In genomic region chr12:7439579-7440505, GRCh38 we compare ENCODE assay signal across 8 cellular contexts. TPM values are rescaled to one million over a fixed set of nuclear protein-coding genes. Genes with fewer than 3 reads are reported as not detected.
DNase-seq lines count a peak whose midpoint lies in the region; ATAC-seq and TF ChIP-seq lines count a peak whose summit lies in the region.

No MANE protein-coding gene starts in this region.

- DNase-seq in AG09309 (ENCODE audit: low read depth), result no peak
- DNase-seq in NCI-H526 treated with DMSO at 0.1 percent for 48 hours (lab: John Stamatoyannopoulos, UW), result peak; percentile 17
- peak; percentile 72 for DNase-seq in amniotic epithelial cell (ENCODE audit: low read depth)
- DNase-seq in stimulated activated CD4-positive, alpha-beta T cell treated with anti-CD3 and anti-CD28 coated beads, Interleukin-15, amount 100 ng/mL, for 24 hours, result peak; percentile 66
- no peak for DNase-seq in NCI-H226
- DNase-seq in PC-3, result no peak

- no peaks in the 10 kb centered on the region for H4K20me1 ChIP-seq in PC-3 (ENCODE audit: low read length)

- TF ChIP-seq CTCF in AG09309 (IDR thresholded peaks at IDR 0.05; ENCODE audit: control insufficient read depth, insufficient read depth, low read depth, low read length, missing control alignments), result no peak
- no peak for TF ChIP-seq CTCF in PC-3 (conservative IDR thresholded peaks at IDR 0.05; ENCODE audit: low read depth, low read length)

- ATAC-seq in HG02642 (IDR thresholded peaks at IDR 0.05; ENCODE audit: poor library complexity, unreplicated experiment), result no peak
- ATAC-seq in PC-3, result no peak

- intact Hi-C loops in PC-3 (cut with micrococcal nuclease), result no loop called here

- H3K27me3 ChIP-seq in iPS-18a (ENCODE audit: control insufficient read depth, insufficient read depth, low read length), result no peaks in the 10 kb centered on the region
- H3K27me3 ChIP-seq in PC-3 (ENCODE audit: low read length), result peaks cover 25% of the 10 kb centered on the region

- no peaks in the 10 kb centered on the region for H3K4me1 ChIP-seq in iPS-18a (ENCODE audit: control insufficient read depth, low read depth, low read length)
- H3K4me1 ChIP-seq in PC-3 (ENCODE audit: insufficient read depth, low read length), result no peaks in the 10 kb centered on the region

- H3K9ac ChIP-seq in iPS-18a (ENCODE audit: low read length) (no peak overlapping the region), PC-3 (ENCODE audit: low read length) (no peak overlapping the region)

- H3K9me3 ChIP-seq in iPS-18a (ENCODE audit: control insufficient read depth, low read depth, low read length) (no peaks in the 10 kb centered on the region), PC-3 (ENCODE audit: low read length) (no peaks in the 10 kb centered on the region)

- H3K4me3 ChIP-seq in AG09309 (ENCODE audit: control insufficient read depth, low read depth, low read length), result peak overlapping the region; percentile 46
- H3K4me3 ChIP-seq in iPS-18a (ENCODE audit: low read length), result peak overlapping the region; percentile 53
- no peak overlapping the region for H3K4me3 ChIP-seq in PC-3 (ENCODE audit: low read length)

- H3F3A ChIP-seq in PC-3 (ENCODE audit: low read length, unreplicated experiment), result no peaks in the 10 kb centered on the region

- POLR2A ChIA-PET in PC-3 (lab: Charles Lee; ENCODE audit: unreplicated experiment), result no interaction called here

- CTCF ChIA-PET in PC-3 (lab: Charles Lee), result no interaction called here

- H3K36me3 ChIP-seq in iPS-18a (ENCODE audit: control insufficient read depth, low read depth, low read length), result no peaks in the 10 kb centered on the region
- H3K36me3 ChIP-seq in PC-3 (ENCODE audit: low read depth, low read length), result no peaks in the 10 kb centered on the region

- H3K27ac ChIP-seq in iPS-18a (ENCODE audit: low read length) (no peak overlapping the region), PC-3 (ENCODE audit: low read length) (no peak overlapping the region)

- H3K9me2 ChIP-seq in PC-3 (replicated peaks; ENCODE audit: low read length), result no peaks in the 10 kb centered on the region

- H3K4me2 ChIP-seq in PC-3 (ENCODE audit: low read length), result no peak overlapping the region

- BruUV-seq in PC-3 (replicated peaks; lab: Mats Ljungman, UMichigan), result no TSS peak

- H2AFZ ChIP-seq in PC-3 (ENCODE audit: low read length), result no peak overlapping the region

- H3K79me2 ChIP-seq in PC-3 (ENCODE audit: low read length), result no peaks in the 10 kb centered on the region

RNA-seq across cellular contexts. Expression of gene CD163L1, which starts 4.1 kb away (rescaled TPM):
- total RNA-seq in PC-3 (2014; rRNA removed), result 0.35 and 0.66 TPM in 2 replicates

Comparison
In these comparisons a context has a peak if more than half of its experiments do, and no peak if none do; other contexts are left out.
1. DNase-seq: peak in NCI-H526 treated with DMSO at 0.1 percent for 48 hours (single experiment), amniotic epithelial cell (single experiment) and stimulated activated CD4-positive, alpha-beta T cell treated with anti-CD3 and anti-CD28 coated beads, Interleukin-15, amount 100 ng/mL, for 24 hours (single experiment); none in AG09309 (single experiment), NCI-H226 (single experiment) and PC-3 (single experiment).